24 cellular contexts compared by ENCODE assay signal in the genomic region with DNA sequence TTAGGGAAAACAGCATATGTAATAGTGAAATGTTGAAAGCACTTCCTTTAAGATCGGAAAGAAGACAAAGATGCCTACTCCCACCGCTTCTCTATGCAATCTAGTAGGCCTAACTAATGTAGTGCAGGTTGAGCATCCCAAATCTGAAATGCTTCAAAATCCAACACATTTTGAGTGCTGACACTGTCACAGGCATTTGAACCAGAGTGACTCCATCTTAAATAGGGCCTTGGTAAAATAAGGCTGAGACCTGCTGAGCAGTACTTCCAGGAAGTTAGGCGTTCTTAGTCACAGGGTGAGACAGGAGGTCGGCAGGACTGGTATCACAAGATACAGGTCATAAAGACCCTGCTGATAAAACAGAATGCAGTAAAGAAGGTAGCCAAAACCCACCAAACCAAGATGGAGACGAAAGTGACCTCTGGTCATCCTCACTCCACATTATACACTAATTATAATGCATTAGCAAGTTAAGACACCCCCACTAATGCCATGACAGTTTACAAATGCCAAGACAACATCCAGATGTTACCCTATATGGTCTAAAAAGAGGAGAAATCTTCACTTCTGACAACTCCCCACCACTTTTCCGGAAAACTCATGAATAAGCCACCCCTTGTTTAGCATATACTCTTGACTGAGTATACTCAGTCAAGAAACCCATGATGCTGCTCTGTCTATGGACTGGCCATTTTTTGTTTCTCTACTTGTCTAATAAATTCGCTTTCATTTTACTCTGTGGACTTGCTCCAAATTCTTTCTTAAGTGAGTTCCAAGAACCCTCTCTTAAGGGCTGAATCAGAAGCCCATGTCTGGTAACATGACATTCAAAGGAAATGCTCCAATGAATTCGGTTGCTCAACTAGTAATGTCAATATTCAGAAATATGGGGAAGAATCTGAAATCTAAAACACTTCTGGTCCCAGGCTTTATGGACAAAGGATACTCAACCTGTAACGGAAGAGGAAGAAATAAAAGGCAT. TPM values are rescaled to one million over a fixed set of nuclear protein-coding genes. Genes with fewer than 3 reads are reported as not detected.
DNase-seq lines count a peak whose midpoint lies in the region; ATAC-seq, FAIRE-seq and TF ChIP-seq lines count a peak whose summit lies in the region.
"Had no signal": no experiment of that assay in that cellular context is flagged by ENCODE, and none has a peak within 500 bp of the region (broad histone marks: within the 10 kb centered on the region; RNA-seq: fewer than 3 reads in every experiment).

No MANE protein-coding gene starts in this region.

- H3K27me3 ChIP-seq in lung (ENCODE audit: control insufficient read depth, insufficient read depth) (no peaks in the 10 kb centered on the region), pancreas (no peaks in the 10 kb centered on the region)
- H3K27me3 ChIP-seq: BLaER1, Peyer's patch had no signal

- no peaks in the 10 kb centered on the region for H3K36me3 Mint-ChIP-seq in natural killer cell
- H3K36me3 Mint-ChIP-seq in natural killer cell treated with Interleukin-12 subunit alpha and Interleukin-12 subunit beta and Interleukin-15 and Interleukin-18, amount 100 ng/mL, for 72 hours, result peaks cover 13% of the 10 kb centered on the region

- H3K9me3 ChIP-seq in lung (ENCODE audit: control insufficient read depth in 2 of 2, insufficient read depth in 1 of 2, low read length in 1 of 2) (no peaks in the 10 kb centered on the region), pancreas (no peaks in the 10 kb centered on the region)
- H3K9me3 ChIP-seq: Caco-2, Peyer's patch had no signal

- H3K4me1 ChIP-seq in lung (ENCODE audit: control insufficient read depth in 2 of 2, insufficient read depth in 2 of 2, low read length in 2 of 2) (peaks cover 0 to 17% of the 10 kb centered on the region in 2 donors), pancreas (peaks cover 5 to 25% (median 19%) of the 10 kb centered on the region in 3 donors)
- H3K4me1 ChIP-seq: Peyer's patch had no signal

- H3K4me3 ChIP-seq in fibroblast of pulmonary artery (replicated peaks; ENCODE audit: low read depth, low read length) (no peak overlapping the region), lung (no peak overlapping the region), pancreas (no peak overlapping the region)
- H3K4me3 ChIP-seq: BLaER1, Peyer's patch had no signal

- intact Hi-C loops in natural killer cell (cut with micrococcal nuclease) (no loop called here), pancreas (cut with DNase I) (no loop called here)

- ATAC-seq in natural killer cell (no peak), lung (ENCODE audit: insufficient read depth, low FRiP score) (peak; percentile 21), pancreas (no peak)
- ATAC-seq in natural killer cell treated with Interleukin-12 subunit alpha and Interleukin-12 subunit beta and Interleukin-15 and Interleukin-18, amount 100 ng/mL, for 72 hours, result no peak
- ATAC-seq: SK-N-SH treated with all-trans-retinoic acid at 6 μM for 48 hours had no signal

- H3K27ac Mint-ChIP-seq in natural killer cell, result peak overlapping the region; percentile 37 to 100
- H3K27ac Mint-ChIP-seq in natural killer cell treated with Interleukin-12 subunit alpha and Interleukin-12 subunit beta and Interleukin-15 and Interleukin-18, amount 100 ng/mL, for 72 hours, result peak overlapping the region in 1 of 2 donors; percentile 1
- H3K27ac Mint-ChIP-seq: CD4-positive, alpha-beta T cell; H9; HFFc6 had no signal

- peaks cover 56 to 67% of the 10 kb centered on the region in 2 donors for H3K4me1 Mint-ChIP-seq in natural killer cell
- H3K4me1 Mint-ChIP-seq in natural killer cell treated with Interleukin-12 subunit alpha and Interleukin-12 subunit beta and Interleukin-15 and Interleukin-18, amount 100 ng/mL, for 72 hours (ENCODE audit: low read depth in 2 of 2), result peaks cover 31 to 44% of the 10 kb centered on the region in 2 donors

- no peak for FAIRE-seq in pancreas (lab: Jason Lieb, UNC)

- H3K36me3 ChIP-seq in lung (ENCODE audit: control insufficient read depth in 2 of 2, insufficient read depth in 2 of 2, low read length in 2 of 2), result peaks cover 0 to 3% of the 10 kb centered on the region in 2 donors
- no peaks in the 10 kb centered on the region for H3K36me3 ChIP-seq in pancreas
- H3K36me3 ChIP-seq: BLaER1, Peyer's patch had no signal

- no peak for DNase-seq in natural killer cell
- DNase-seq in natural killer cell treated with Interleukin-12 subunit alpha and Interleukin-12 subunit beta and Interleukin-15 and Interleukin-18, amount 100 ng/mL, for 72 hours (ENCODE audit: low spot score), result no peak
- DNase-seq in fibroblast of pulmonary artery (ENCODE audit: low read depth), result peak; percentile 17
- no peak for DNase-seq in lung (ENCODE audit: low spot score)
- no peak for DNase-seq in DMS79 treated with DMSO at 0.1 percent for 48 hours (lab: John Stamatoyannopoulos, UW)
- DNase-seq in DMS53 (lab: John Stamatoyannopoulos, UW), result no peak
- no peak for DNase-seq in activated naive CD4-positive, alpha-beta T cell treated with anti-CD3 and anti-CD28 coated beads, Interleukin-2, amount 50 U/mL, for 16 hours
- no peak for DNase-seq in pancreas
- DNase-seq: ACHN; Caco-2; CD4-positive, alpha-beta T cell; GF-D8; H9; HFFc6; KG1; NCI-H1092 treated with DMSO at 0.1 percent for 48 hours; NCI-H2029 treated with DMSO at 0.1 percent for 48 hours; NCI-H446; NCI-H526; Peyer's patch had no signal

- no peak overlapping the region for H3K4me3 Mint-ChIP-seq in natural killer cell
- no peak overlapping the region for H3K4me3 Mint-ChIP-seq in natural killer cell treated with Interleukin-12 subunit alpha and Interleukin-12 subunit beta and Interleukin-15 and Interleukin-18, amount 100 ng/mL, for 72 hours
- H3K4me3 Mint-ChIP-seq: CD4-positive, alpha-beta T cell; H9; HFFc6 had no signal

- 83 to 85% methylated on average over 9 of the region's 9 CpGs for WGBS in lung, 2 donors
- WGBS in pancreas, 2 donors, result 94% methylated on average over 9 of the region's 9 CpGs

- H3K9me3 Mint-ChIP-seq in natural killer cell, result peaks cover 0 to 2% of the 10 kb centered on the region in 2 donors
- H3K9me3 Mint-ChIP-seq in natural killer cell treated with Interleukin-12 subunit alpha and Interleukin-12 subunit beta and Interleukin-15 and Interleukin-18, amount 100 ng/mL, for 72 hours, result peaks cover 6% of the 10 kb centered on the region
- H3K9me3 Mint-ChIP-seq: CD4-positive, alpha-beta T cell; H9; HFFc6 had no signal

- TF ChIP-seq CTCF in natural killer cell (IDR thresholded peaks at IDR 0.05) (no peak), fibroblast of pulmonary artery (IDR thresholded peaks at IDR 0.05; ENCODE audit: low read length, missing control alignments) (no peak), lung (IDR thresholded peaks at IDR 0.05; ENCODE audit: control extremely low read depth, extremely low read depth) (no peak), pancreas (IDR thresholded peaks at IDR 0.05) (no peak)

- no peak overlapping the region for H3K27ac ChIP-seq in lung (ENCODE audit: low read depth in 1 of 2, low read length in 1 of 2)
- no peak overlapping the region for H3K27ac ChIP-seq in pancreas
- H3K27ac ChIP-seq: 22Rv1, BLaER1, Peyer's patch had no signal

- H3K27me3 Mint-ChIP-seq in natural killer cell (ENCODE audit: low read depth in 2 of 2), result no peaks in the 10 kb centered on the region
- no peaks in the 10 kb centered on the region for H3K27me3 Mint-ChIP-seq in natural killer cell treated with Interleukin-12 subunit alpha and Interleukin-12 subunit beta and Interleukin-15 and Interleukin-18, amount 100 ng/mL, for 72 hours
- H3K27me3 Mint-ChIP-seq: CD4-positive, alpha-beta T cell had no signal

RNA-seq across cellular contexts. Expression of a gene that starts 47.1 kb away (rescaled TPM):
- 10 to 100 TPM; 12.5 to 24.0 (median 15.1) TPM for total RNA-seq in natural killer cell
- 1 to 10 TPM; 8.0 to 9.0 TPM for total RNA-seq in natural killer cell treated with Interleukin-12 subunit alpha and Interleukin-12 subunit beta and Interleukin-15 and Interleukin-18, amount 100 ng/mL, for 72 hours
- total RNA-seq in lung, result 10 to 100 TPM in 1 of 2 donors, 1 to 10 TPM in 1; 9.1 to 41.4 TPM
- 10 to 100 TPM in 1 of 2 donors, 1 to 10 TPM in 1; 4.8 to 19.1 TPM for polyA plus RNA-seq in lung
- total RNA-seq in pancreas, result 10 to 100 TPM in 5 of 6 donors, 1 to 10 TPM in 1; 9.9 to 15.0 (median 13.7) TPM
- polyA plus RNA-seq in pancreas, result 10 to 100 TPM; 31.8 to 42.8 TPM

RNA-seq across cellular contexts. Expression of a gene that starts 59.3 kb away (rescaled TPM):
- total RNA-seq in natural killer cell (100 to 1,000 TPM in 2 of 3 donors, 10 to 100 TPM in 1; 71.1 to 124 (median 115) TPM), lung (10 to 100 TPM; 22.2 to 37.2 TPM), pancreas (1 to 10 TPM; 5.5 to 8.6 (median 8.1) TPM)
- 10 to 100 TPM; 11.7 to 22.5 TPM for total RNA-seq in natural killer cell treated with Interleukin-12 subunit alpha and Interleukin-12 subunit beta and Interleukin-15 and Interleukin-18, amount 100 ng/mL, for 72 hours
- polyA plus RNA-seq in lung (10 to 100 TPM in 1 of 2 donors, 1 to 10 TPM in 1; 5.6 to 13.7 TPM), pancreas (10 to 100 TPM in 1 of 2 donors, 1 to 10 TPM in 1; 5.3 to 11.5 TPM)
- total RNA-seq: OCI-LY7 had no signal
